In the genomic region with DNA sequence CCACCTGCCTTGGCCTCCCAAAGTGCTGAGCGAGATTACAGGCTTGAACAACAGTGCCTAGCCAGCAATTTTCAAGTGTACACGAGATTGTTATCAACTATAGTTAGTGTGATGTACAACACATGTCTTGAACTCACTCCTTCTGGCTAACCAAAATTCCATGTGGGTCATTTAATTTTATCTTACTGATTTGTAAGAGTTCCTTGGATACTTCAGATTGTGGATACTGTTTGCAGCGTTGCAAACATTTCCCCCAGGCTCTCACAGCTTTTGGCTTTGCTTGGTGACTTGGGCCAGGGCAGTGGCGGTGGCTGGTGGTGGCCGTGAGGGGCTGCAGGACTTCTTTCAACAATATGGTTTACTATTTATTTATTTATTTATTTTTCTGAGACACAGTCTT, we compare ENCODE assay signal across 21 cellular contexts. TPM values are rescaled to one million over a fixed set of nuclear protein-coding genes. Genes with fewer than 3 reads are reported as not detected.
DNase-seq lines count a peak whose midpoint lies in the region; TF ChIP-seq lines count a peak whose summit lies in the region.
"Had no signal": no experiment of that assay in that cellular context is flagged by ENCODE, and none has a peak within 500 bp of the region (broad histone marks: within the 10 kb centered on the region; RNA-seq: fewer than 3 reads in every experiment).

No MANE protein-coding gene starts in this region.

- H3K27me3 ChIP-seq in H9 (ENCODE audit: insufficient read depth, low read length): no peaks in the 10 kb centered on the region
- H3K27me3 ChIP-seq in fibroblast of lung (ENCODE audit: control insufficient read depth, insufficient read depth, low read length): no peaks in the 10 kb centered on the region
- no peaks in the 10 kb centered on the region for H3K27me3 ChIP-seq in sigmoid colon

- H3K23ac ChIP-seq in H9 (ENCODE audit: insufficient read length, low read depth, low read length): no peak overlapping the region

- H3K79me1 ChIP-seq in H9 (ENCODE audit: insufficient read depth, low read depth, low read length, poor library complexity, severe bottlenecking): no peaks in the 10 kb centered on the region

- H2BK20ac ChIP-seq in H9 (ENCODE audit: low read depth, low read length, poor library complexity, severe bottlenecking): no peak overlapping the region

- H4K5ac ChIP-seq in H9 (ENCODE audit: insufficient read length, low read depth, low read length): no peak overlapping the region

- H3T11ph ChIP-seq in H9 (ENCODE audit: low read length): no peak overlapping the region

- no peak overlapping the region for H2AFZ ChIP-seq in H9 (ENCODE audit: low read length)
- H2AFZ ChIP-seq in fibroblast of lung (ENCODE audit: low read length): no peak overlapping the region

- no peak overlapping the region for H3K18ac ChIP-seq in H9 (ENCODE audit: insufficient read length, low read depth, low read length)

- no peak overlapping the region for H4K8ac ChIP-seq in H9 (replicated peaks; ENCODE audit: insufficient read length, low read depth, low read length)

- no peak overlapping the region for H2BK5ac ChIP-seq in H9 (ENCODE audit: insufficient read length, low read length)

- H3K23me2 ChIP-seq in H9 (ENCODE audit: insufficient read length, low read depth, low read length, poor library complexity, severe bottlenecking): no peaks in the 10 kb centered on the region

- no peak overlapping the region for H3K14ac ChIP-seq in H9 (ENCODE audit: insufficient read depth, low read length)

- H3K4me2 ChIP-seq in H9 (ENCODE audit: insufficient read depth, insufficient read length, low read length): no peak overlapping the region
- H3K4me2 ChIP-seq in fibroblast of lung (ENCODE audit: extremely low read depth, insufficient read depth, low read length): no peak overlapping the region

- H3K4ac ChIP-seq in H9 (ENCODE audit: low read depth, low read length): no peak overlapping the region

- WGBS in H9 (ENCODE audit: extremely low coverage, insufficient read length, low lambda C conversion rate): no CpG with 5 or more reads among the region's 5 CpGs
- 80 to 85% methylated on average over 5 of the region's 5 CpGs for WGBS in sigmoid colon, 2 donors

- no peak overlapping the region for H3K56ac ChIP-seq in H9 (ENCODE audit: insufficient read length, low read depth, low read length)

- peaks cover 29% of the 10 kb centered on the region for H3K27me3 Mint-ChIP-seq in H9 (ENCODE audit: low read depth)

- H3K4me3 ChIP-seq in fibroblast of lung (replicated peaks in 1 of 4; ENCODE audit: control extremely low read depth in 1 of 4, insufficient read depth in 1 of 4, low read depth in 3 of 4, low read length in 4 of 4): no peak overlapping the region
- H3K4me3 ChIP-seq in sigmoid colon: no peak overlapping the region
- H3K4me3 ChIP-seq: cardiac muscle cell, mucosa of descending colon had no signal

- no peaks in the 10 kb centered on the region for H3K79me2 ChIP-seq in H9 (ENCODE audit: insufficient read depth, low read length)
- H3K79me2 ChIP-seq in fibroblast of lung (ENCODE audit: control insufficient read depth, insufficient read depth, low read length): no peaks in the 10 kb centered on the region

- TF ChIP-seq POLR2A in sigmoid colon (IDR thresholded peaks at IDR 0.05): no peak

- H3K9me3 ChIP-seq in H9 (ENCODE audit: control insufficient read depth, low read depth, low read length) (no peaks in the 10 kb centered on the region), fibroblast of lung (ENCODE audit: control insufficient read depth, insufficient read depth, low read depth, low read length) (no peaks in the 10 kb centered on the region), sigmoid colon (no peaks in the 10 kb centered on the region)
- H3K9me3 ChIP-seq: mucosa of descending colon had no signal

- TF ChIP-seq CTCF in H9 (conservative IDR thresholded peaks at IDR 0.05): peak; percentile 18; the same call in 1 of the 3 replicates
- TF ChIP-seq CTCF in fibroblast of lung (conservative IDR thresholded peaks at IDR 0.05 in 1 of 2, IDR thresholded peaks at IDR 0.05 in 1 of 2; ENCODE audit: low read depth in 1 of 2, low read length in 2 of 2): no peak
- no peak for TF ChIP-seq CTCF in sigmoid colon (IDR thresholded peaks at IDR 0.05)

- intact Hi-C loops in sigmoid colon (cut with DNase I): no loop called here

- H3K4me1 Mint-ChIP-seq in H9: peaks cover 14 to 31% of the 10 kb centered on the region in 2 experiments

- no peak overlapping the region for H2BK120ac ChIP-seq in H9 (ENCODE audit: low read depth, low read length, poor library complexity, severe bottlenecking)

- no peak overlapping the region for H3K27ac Mint-ChIP-seq in H9
- H3K27ac Mint-ChIP-seq: IgD-negative memory B cell had no signal

- H3K36me3 ChIP-seq in fibroblast of lung (ENCODE audit: control insufficient read depth, insufficient read depth, low read length) (no peaks in the 10 kb centered on the region), sigmoid colon (no peaks in the 10 kb centered on the region)
- H3K36me3 ChIP-seq: cardiac muscle cell had no signal

- H3K27ac ChIP-seq in H9 (ENCODE audit: insufficient read length, low read depth, low read length): no peak overlapping the region
- peak overlapping the region; percentile 24 for H3K27ac ChIP-seq in fibroblast of lung (ENCODE audit: insufficient read depth, low read length)
- H3K27ac ChIP-seq in sigmoid colon: peak overlapping the region in 3 of 4 donors; percentile 32 to 81 (median 78)
- H3K27ac ChIP-seq: cardiac muscle cell had no signal

- no peak overlapping the region for H2BK12ac ChIP-seq in H9 (ENCODE audit: insufficient read length, low read depth, low read length)

- no peak overlapping the region for H4K91ac ChIP-seq in H9 (ENCODE audit: insufficient read length, low read depth, low read length)

- H3K36me3 Mint-ChIP-seq in H9 (ENCODE audit: insufficient read depth in 1 of 3, low read depth in 3 of 3): peaks cover 0 to 4% (median 0%) of the 10 kb centered on the region in 3 experiments; a peak in 2 of 7 replicates
- H3K36me3 Mint-ChIP-seq: activated naive CD8-positive, alpha-beta T cell; IgD-negative memory B cell had no signal

- no peak overlapping the region for H3K4me3 Mint-ChIP-seq in H9
- H3K4me3 Mint-ChIP-seq: activated naive CD8-positive, alpha-beta T cell; IgD-negative memory B cell had no signal

- no peak overlapping the region for H2BK15ac ChIP-seq in H9 (ENCODE audit: low read depth, low read length)

- H3K4me1 ChIP-seq in H9 (ENCODE audit: insufficient read depth, low read length): no peaks in the 10 kb centered on the region
- peaks cover 14% of the 10 kb centered on the region for H3K4me1 ChIP-seq in fibroblast of lung (ENCODE audit: control insufficient read depth, extremely low read depth, insufficient read depth, low read length)
- peaks cover 0 to 39% (median 28%) of the 10 kb centered on the region in 4 donors for H3K4me1 ChIP-seq in sigmoid colon

- DNase-seq in H9 (no peak), RPMI8226 (peak; percentile 76), fibroblast of lung (ENCODE audit: low read depth in 2 of 2) (peak in 1 of 2 donors; percentile 38), sigmoid colon (no peak), KG1 (lab: John Stamatoyannopoulos, UW) (no peak), germinal center (ENCODE audit: low spot score) (no peak)
- DNase-seq in activated T-cell treated with anti-CD3 and anti-CD28 coated beads, Interleukin-2, amount 50 U/mL, for 1 hour: no peak
- DNase-seq: activated CD4-positive, alpha-beta T cell treated with anti-CD3 and anti-CD28 coated beads, Interleukin-2, amount 50 U/mL, for 1 hour; effector CD4-positive, alpha-beta T cell; MV-4-11; NCI-H1930; stimulated activated CD4-positive, alpha-beta T cell treated with anti-CD3 and anti-CD28 coated beads, Interleukin-2, amount 100 ng/mL, for 24 hours; substantia nigra had no signal

- no peak overlapping the region for H2AK5ac ChIP-seq in H9 (ENCODE audit: insufficient read length, low read length)

- H3K9ac ChIP-seq in H9 (ENCODE audit: extremely low read depth, insufficient read length, low read length) (no peak overlapping the region), fibroblast of lung (ENCODE audit: insufficient read depth, low read length) (no peak overlapping the region)

- H4K20me1 ChIP-seq in H9 (ENCODE audit: control insufficient read depth, insufficient read depth, insufficient read length) (no peaks in the 10 kb centered on the region), fibroblast of lung (ENCODE audit: control insufficient read depth, extremely low read depth, insufficient read depth, low read length) (no peaks in the 10 kb centered on the region)

- H3K9me3 Mint-ChIP-seq in H9: peaks cover 2 to 6% of the 10 kb centered on the region in 2 experiments; a peak in 2 of 5 replicates

- no peak for TF ChIP-seq EP300 in sigmoid colon (IDR thresholded peaks at IDR 0.05)

RNA-seq across cellular contexts. Expression of gene TMEM270, which starts 8.5 kb away (rescaled TPM):
- total RNA-seq in H9 (2021) (not detected in 2 replicates), fibroblast of lung (not detected in 2 replicates), sigmoid colon (not detected)
- polyA plus RNA-seq in fibroblast of lung (not detected in 2 replicates), sigmoid colon (under 1 TPM in 1 of 3 donors, not detected in 2; 0.39 TPM)
- polyA plus RNA-seq in fibroblast of lung (2012): not detected in 2 replicates
- not detected in 2 replicates for polyA minus RNA-seq in fibroblast of lung (ENCODE audit: low replicate concordance)
- total RNA-seq: cardiac muscle cell, G401, mucosa of descending colon, NCI-H460, omental fat pad, sciatic nerve had no signal
- polyA plus RNA-seq: cardiac muscle cell, IgD-negative memory B cell had no signal

RNA-seq across cellular contexts. Expression of gene METTL27, which starts 10.2 kb away (rescaled TPM):
- total RNA-seq in H9 (2021) (13.5 and 14.9 TPM in 2 replicates), fibroblast of lung (4.9 and 15.7 TPM in 2 replicates), sigmoid colon (1 to 10 TPM in 3 of 4 donors, under 1 TPM in 1; 0.99 to 5.5 (median 2.1) TPM)
- polyA plus RNA-seq in fibroblast of lung (0.96 and 2.1 TPM in 2 replicates), sigmoid colon (10 to 100 TPM in 1 of 3 donors, 1 to 10 TPM in 2; 2.1 to 12.3 (median 4.8) TPM)
- polyA plus RNA-seq in fibroblast of lung (2012): 3.2 and 6.0 TPM in 2 replicates
- 1.0 and 9.9 TPM in 2 replicates for polyA minus RNA-seq in fibroblast of lung (ENCODE audit: low replicate concordance)
- total RNA-seq: G401 had no signal
- polyA plus RNA-seq: IgD-negative memory B cell had no signal

RNA-seq across cellular contexts. Expression of gene CLDN4, which starts 21.7 kb away (rescaled TPM):
- total RNA-seq in H9 (2021) (15.5 and 15.6 TPM in 2 replicates), fibroblast of lung (under 0.01 and 0.26 TPM in 2 replicates), sigmoid colon (under 1 TPM in 2 of 4 donors, not detected in 2; 0.16 to 0.71 TPM)
- polyA plus RNA-seq in fibroblast of lung (0.51 and 0.73 TPM in 2 replicates), sigmoid colon (100 to 1,000 TPM; 210 to 690 (median 293) TPM)
- 0.31 and 1.4 TPM in 2 replicates for polyA plus RNA-seq in fibroblast of lung (2012)
- polyA minus RNA-seq in fibroblast of lung (ENCODE audit: low replicate concordance): 0.51 and 5.4 TPM in 2 replicates
- polyA plus RNA-seq: IgD-negative memory B cell had no signal
